ENCODE assay signal across 13 cellular contexts in the genomic region with DNA sequence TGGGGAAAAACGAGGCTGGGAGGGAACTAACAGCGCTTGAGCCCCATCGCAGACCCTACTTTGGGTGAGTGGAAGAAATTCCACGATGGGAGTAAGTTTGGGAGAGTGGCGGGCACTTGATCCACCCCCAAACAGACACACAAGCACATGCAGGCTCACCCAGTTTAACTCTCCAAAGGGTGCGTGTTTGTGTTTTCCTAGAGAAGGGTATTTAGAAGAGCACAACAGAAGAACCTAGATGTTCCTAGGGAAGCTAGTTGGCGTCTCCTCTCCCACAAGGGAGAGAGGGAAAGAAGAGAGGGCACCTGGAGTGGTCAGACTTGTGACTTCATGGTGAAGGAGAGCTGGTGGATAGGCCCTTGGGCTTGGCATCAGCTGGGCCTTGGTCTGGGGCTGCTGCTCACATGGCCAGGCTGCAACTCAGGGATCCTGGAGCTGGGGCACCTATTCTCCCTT. TPM values are rescaled to one million over a fixed set of nuclear protein-coding genes. Genes with fewer than 3 reads are reported as not detected.
DNase-seq lines count a peak whose midpoint lies in the region; ATAC-seq and TF ChIP-seq lines count a peak whose summit lies in the region.
"Had no signal": no experiment of that assay in that cellular context is flagged by ENCODE, and none has a peak within 500 bp of the region (broad histone marks: within the 10 kb centered on the region; RNA-seq: fewer than 3 reads in every experiment).

No MANE protein-coding gene starts in this region.

- H2BK12ac ChIP-seq in mesenchymal stem cell (ENCODE audit: low read length in 2 of 2), result peak overlapping the region in 1 of 2 experiments; percentile 18

- TF ChIP-seq POLR2A in suprapubic skin (IDR thresholded peaks at IDR 0.05), result no peak

- H3K4me2 ChIP-seq in mesenchymal stem cell (ENCODE audit: low read length, poor library complexity, severe bottlenecking), result no peak overlapping the region
- H3K4me2 ChIP-seq: KMS-11 had no signal

- TF ChIP-seq CTCF in chondrocyte (IDR thresholded peaks at IDR 0.05) (no peak), suprapubic skin (IDR thresholded peaks at IDR 0.05) (no peak)

- no peak overlapping the region for H2BK15ac ChIP-seq in mesenchymal stem cell (ENCODE audit: low read depth, poor library complexity, severe bottlenecking)

- H3K9me3 Mint-ChIP-seq in chondrocyte (ENCODE audit: low read depth), result no peaks in the 10 kb centered on the region
- no peaks in the 10 kb centered on the region for H3K9me3 Mint-ChIP-seq in stimulated activated memory B cell treated with anti-CD40 and anti-IgM and Interleukin-4, amounts not matched to agents 10 μg/mL and 1 μg/mL and 100 μg/mL, for 72 hours
- H3K9me3 Mint-ChIP-seq: activated T-helper 17 cell treated with anti-CD3 and anti-CD28 coated beads, Interleukin-2, amount 50 U/mL, for 72 hours; effector memory CD8-positive, alpha-beta T cell had no signal

- DNase-seq in chondrocyte (ENCODE audit: low spot score), result no peak
- DNase-seq in mesenchymal stem cell, result no peak
- no peak for DNase-seq in suprapubic skin (ENCODE audit: low spot score in 2 of 2)
- no peak for DNase-seq in HUDEP-2 (lab: John Stamatoyannopoulos, UW; ENCODE audit: unreplicated experiment in 76 of 76)
- DNase-seq: DMS 273 treated with DMSO at 0.1 percent for 48 hours; effector memory CD8-positive, alpha-beta T cell; NCI-H510A; SJCRH30 had no signal

- peaks cover 20% of the 10 kb centered on the region for H3K36me3 Mint-ChIP-seq in chondrocyte (ENCODE audit: low read depth)
- H3K36me3 Mint-ChIP-seq in stimulated activated memory B cell treated with anti-CD40 and anti-IgM and Interleukin-4, amounts not matched to agents 10 μg/mL and 1 μg/mL and 100 μg/mL, for 72 hours, result no peaks in the 10 kb centered on the region

- H3K27me3 ChIP-seq in HUES6 (ENCODE audit: control insufficient read depth, insufficient read depth, low read length) (peaks cover 99% of the 10 kb centered on the region), mesenchymal stem cell (ENCODE audit: control insufficient read depth in 1 of 2, insufficient read depth in 1 of 2, low read length in 2 of 2) (peaks cover 10 to 62% of the 10 kb centered on the region in 2 experiments), suprapubic skin (peaks cover 100% of the 10 kb centered on the region)
- H3K27me3 ChIP-seq: SJCRH30 had no signal

- H3K27ac ChIP-seq in HUES6 (ENCODE audit: low read depth, low read length) (no peak overlapping the region), mesenchymal stem cell (ENCODE audit: low read length, poor library complexity, severe bottlenecking) (no peak overlapping the region), suprapubic skin (no peak overlapping the region)
- H3K27ac ChIP-seq: KMS-11, SJCRH30 had no signal

- H2BK120ac ChIP-seq in mesenchymal stem cell (ENCODE audit: low read depth, low read length), result no peak overlapping the region

- TF ChIP-seq EP300 in suprapubic skin (IDR thresholded peaks at IDR 0.05), result no peak

- peak overlapping the region; percentile 69 for H3K4me3 ChIP-seq in HUES6 (ENCODE audit: low read depth, low read length)
- H3K4me3 ChIP-seq in mesenchymal stem cell (ENCODE audit: insufficient read depth in 1 of 2, low read depth in 1 of 2, low read length in 2 of 2), result peak overlapping the region in 1 of 2 experiments; percentile 70
- H3K4me3 ChIP-seq in suprapubic skin, result peak overlapping the region; percentile 71
- H3K4me3 ChIP-seq: SJCRH30 had no signal

- H3K27me3 Mint-ChIP-seq in chondrocyte (ENCODE audit: low read depth), result peaks cover 38% of the 10 kb centered on the region
- peaks cover 63% of the 10 kb centered on the region for H3K27me3 Mint-ChIP-seq in stimulated activated memory B cell treated with anti-CD40 and anti-IgM and Interleukin-4, amounts not matched to agents 10 μg/mL and 1 μg/mL and 100 μg/mL, for 72 hours

- WGBS in mesenchymal stem cell, result 78% methylated on average over 5 of the region's 7 CpGs
- WGBS in suprapubic skin, result 76% methylated on average over 7 of the region's 7 CpGs

- H3K9me3 ChIP-seq in HUES6 (ENCODE audit: control insufficient read depth, insufficient read depth, low read depth, low read length), result no peaks in the 10 kb centered on the region
- H3K9me3 ChIP-seq in mesenchymal stem cell (ENCODE audit: control insufficient read depth, low read length), result no peaks in the 10 kb centered on the region
- H3K9me3 ChIP-seq in suprapubic skin, result no peaks in the 10 kb centered on the region
- H3K9me3 ChIP-seq: SJCRH30 had no signal

- H3K4me1 ChIP-seq in HUES6 (ENCODE audit: control insufficient read depth, insufficient read depth, low read length), result peaks cover 22% of the 10 kb centered on the region
- peaks cover 44% of the 10 kb centered on the region for H3K4me1 ChIP-seq in mesenchymal stem cell (ENCODE audit: control insufficient read depth, insufficient read depth, low read depth, low read length)
- H3K4me1 ChIP-seq in suprapubic skin, result peaks cover 51% of the 10 kb centered on the region
- H3K4me1 ChIP-seq: SJCRH30 had no signal

- H3K18ac ChIP-seq in mesenchymal stem cell (ENCODE audit: low read depth in 1 of 2, low read length in 2 of 2), result no peak overlapping the region

- peaks cover 13% of the 10 kb centered on the region; the same call in 1 of the 2 replicates for H3K36me3 ChIP-seq in HUES6 (ENCODE audit: control insufficient read depth, insufficient read depth, low read length)
- peaks cover 7 to 9% of the 10 kb centered on the region in 2 experiments for H3K36me3 ChIP-seq in mesenchymal stem cell (ENCODE audit: control insufficient read depth in 1 of 2, insufficient read depth in 2 of 2, low read depth in 1 of 2, low read length in 2 of 2)
- H3K36me3 ChIP-seq in suprapubic skin, result no peaks in the 10 kb centered on the region
- H3K36me3 ChIP-seq: SJCRH30 had no signal

- no peak overlapping the region for H3K14ac ChIP-seq in mesenchymal stem cell (ENCODE audit: low read length in 2 of 2)

- H3K23ac ChIP-seq in mesenchymal stem cell (ENCODE audit: low read length in 2 of 2), result no peak overlapping the region

- peaks cover 2% of the 10 kb centered on the region for H3K79me1 ChIP-seq in mesenchymal stem cell (replicated peaks; ENCODE audit: low read length, poor library complexity, severe bottlenecking)

- no peak overlapping the region for H4K91ac ChIP-seq in mesenchymal stem cell (ENCODE audit: low read length)

- H3K9ac ChIP-seq in HUES6 (ENCODE audit: low read length) (peak overlapping the region; percentile 81), mesenchymal stem cell (ENCODE audit: low read length) (peak overlapping the region; percentile 92)
- H3K9ac ChIP-seq: KMS-11 had no signal

- ATAC-seq in HG03571 (IDR thresholded peaks at IDR 0.05; ENCODE audit: unreplicated experiment), result no peak
- no peak for ATAC-seq in stimulated activated memory B cell treated with anti-CD40 and anti-IgM and Interleukin-4, amounts not matched to agents 10 μg/mL and 1 μg/mL and 100 μg/mL, for 72 hours
- ATAC-seq: activated T-helper 17 cell treated with anti-CD3 and anti-CD28 coated beads, Interleukin-2, amount 50 U/mL, for 72 hours; effector memory CD8-positive, alpha-beta T cell had no signal

- H2AFZ ChIP-seq in mesenchymal stem cell (ENCODE audit: low read depth, low read length), result no peak overlapping the region

- H3K27ac Mint-ChIP-seq in chondrocyte (ENCODE audit: unreplicated experiment), result peak overlapping the region; percentile 2
- H3K27ac Mint-ChIP-seq in stimulated activated memory B cell treated with anti-CD40 and anti-IgM and Interleukin-4, amounts not matched to agents 10 μg/mL and 1 μg/mL and 100 μg/mL, for 72 hours, result no peak overlapping the region
- H3K27ac Mint-ChIP-seq: activated T-helper 17 cell treated with anti-CD3 and anti-CD28 coated beads, Interleukin-2, amount 50 U/mL, for 72 hours; effector memory CD8-positive, alpha-beta T cell had no signal

- no peak overlapping the region for H3K4ac ChIP-seq in mesenchymal stem cell (ENCODE audit: low read depth in 1 of 2, low read length in 2 of 2)

- H3K4me3 Mint-ChIP-seq in chondrocyte (ENCODE audit: unreplicated experiment), result peak overlapping the region; percentile 62
- no peak overlapping the region for H3K4me3 Mint-ChIP-seq in stimulated activated memory B cell treated with anti-CD40 and anti-IgM and Interleukin-4, amounts not matched to agents 10 μg/mL and 1 μg/mL and 100 μg/mL, for 72 hours
- H3K4me3 Mint-ChIP-seq: activated T-helper 17 cell treated with anti-CD3 and anti-CD28 coated beads, Interleukin-2, amount 50 U/mL, for 72 hours had no signal

- H4K8ac ChIP-seq in mesenchymal stem cell (ENCODE audit: low read length), result no peak overlapping the region

- peaks cover 56% of the 10 kb centered on the region for H3K4me1 Mint-ChIP-seq in chondrocyte (ENCODE audit: low read depth)
- H3K4me1 Mint-ChIP-seq in stimulated activated memory B cell treated with anti-CD40 and anti-IgM and Interleukin-4, amounts not matched to agents 10 μg/mL and 1 μg/mL and 100 μg/mL, for 72 hours, result peaks cover 23% of the 10 kb centered on the region
- H3K4me1 Mint-ChIP-seq: activated T-helper 17 cell treated with anti-CD3 and anti-CD28 coated beads, Interleukin-2, amount 50 U/mL, for 72 hours had no signal

- no peak overlapping the region for H2AK5ac ChIP-seq in mesenchymal stem cell (ENCODE audit: low read length, severe bottlenecking)

- no peak overlapping the region for H2BK5ac ChIP-seq in mesenchymal stem cell (ENCODE audit: low read depth, low read length, poor library complexity, severe bottlenecking)

RNA-seq across cellular contexts. Expression of a gene that starts 3.2 kb away (rescaled TPM):
- 3.6 to 13.9 TPM (median 13.1 TPM) in 3 replicates for total RNA-seq in chondrocyte
- polyA plus RNA-seq in mesenchymal stem cell (2013, experiment 1 of 2), result 3.4 TPM
- polyA plus RNA-seq in mesenchymal stem cell (2013, experiment 2 of 2), result 3.4 TPM
- total RNA-seq in suprapubic skin, result 1 to 10 TPM; 2.1 to 3.4 (median 2.6) TPM
- total RNA-seq: activated T-helper 17 cell treated with anti-CD3 and anti-CD28 coated beads, Interleukin-2, amount 50 U/mL, for 72 hours had no signal
